In the genomic region with DNA sequence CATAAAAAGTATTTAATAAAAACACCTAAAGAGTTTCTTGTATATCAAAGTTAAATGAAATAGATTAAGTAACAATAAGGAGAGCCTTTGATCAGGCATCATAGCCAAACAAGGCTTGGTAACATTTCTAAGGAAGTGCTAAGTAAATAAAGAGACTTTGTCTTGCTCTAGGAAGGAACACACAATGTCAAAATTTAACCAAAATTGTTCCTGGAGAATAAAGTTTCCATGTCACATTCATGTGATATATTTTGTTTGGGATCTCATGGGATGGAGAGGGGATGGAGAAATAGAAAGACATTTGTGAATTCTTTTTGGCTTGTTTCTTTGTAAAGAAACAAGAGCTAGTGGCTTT, we compare ENCODE assay signal across 35 cellular contexts.
DNase-seq lines count a peak whose midpoint lies in the region; ATAC-seq and TF ChIP-seq lines count a peak whose summit lies in the region.
"Had no signal": no experiment of that assay in that cellular context is flagged by ENCODE, and none has a peak within 500 bp of the region (broad histone marks: within the 10 kb centered on the region; RNA-seq: fewer than 3 reads in every experiment).

No MANE protein-coding gene starts in this region.

- H3K79me2 ChIP-seq in smooth muscle cell (ENCODE audit: low read depth), result no peaks in the 10 kb centered on the region

- H3K9me3 ChIP-seq in smooth muscle cell (replicated peaks; ENCODE audit: low read depth) (no peaks in the 10 kb centered on the region), left ventricle myocardium inferior (replicated peaks) (no peaks in the 10 kb centered on the region)
- H3K9me3 ChIP-seq: A549, BE2C, BLaER1, Caco-2 had no signal

- no peak for ATAC-seq in HG02588 (IDR thresholded peaks at IDR 0.05; ENCODE audit: unreplicated experiment)
- ATAC-seq: A549; CD8-positive, alpha-beta T cell had no signal

- H3K4me1 ChIP-seq in smooth muscle cell (ENCODE audit: low read depth) (no peaks in the 10 kb centered on the region), left ventricle myocardium inferior (no peaks in the 10 kb centered on the region)
- H3K4me1 ChIP-seq: A549, BE2C, Caco-2 had no signal

- H3K9ac ChIP-seq in smooth muscle cell (ENCODE audit: low read depth), result peak overlapping the region; percentile 48
- H3K9ac ChIP-seq: BLaER1; BLaER1 treated with 17β-estradiol and CSF1 and Interleukin-3, amounts not matched to agents 10 nM and 100 nM had no signal

- no peaks in the 10 kb centered on the region for H4K20me1 ChIP-seq in smooth muscle cell (ENCODE audit: low read depth)
- H4K20me1 ChIP-seq: BLaER1; BLaER1 treated with 17β-estradiol and CSF1 and Interleukin-3, amounts not matched to agents 10 nM and 100 nM had no signal

- no peaks in the 10 kb centered on the region for H3K36me3 ChIP-seq in smooth muscle cell (ENCODE audit: low read depth)
- H3K36me3 ChIP-seq in left ventricle myocardium inferior, result no peaks in the 10 kb centered on the region
- H3K36me3 ChIP-seq: BE2C; BLaER1; BLaER1 treated with 17β-estradiol and CSF1 and Interleukin-3, amounts not matched to agents 10 nM and 100 nM had no signal

- no peaks in the 10 kb centered on the region for H3F3A ChIP-seq in smooth muscle cell (ENCODE audit: low read depth)

- H3K9me3 Mint-ChIP-seq in nephron, result no peaks in the 10 kb centered on the region
- H3K9me3 Mint-ChIP-seq: CD4-positive, alpha-beta memory T cell; CD4-positive, alpha-beta T cell; CD8-positive, alpha-beta memory T cell; CD8-positive, alpha-beta T cell had no signal

- intact Hi-C loops in left ventricle myocardium inferior (cut with micrococcal nuclease), result no loop called here

- no peaks in the 10 kb centered on the region for H3K27me3 ChIP-seq in smooth muscle cell (ENCODE audit: low read depth)
- no peaks in the 10 kb centered on the region for H3K27me3 ChIP-seq in left ventricle myocardium inferior (ENCODE audit: low read depth)
- H3K27me3 ChIP-seq: BE2C; BLaER1; BLaER1 treated with 17β-estradiol and CSF1 and Interleukin-3, amounts not matched to agents 10 nM and 100 nM had no signal

- no peaks in the 10 kb centered on the region for H3K36me3 Mint-ChIP-seq in nephron (ENCODE audit: low read depth)
- H3K36me3 Mint-ChIP-seq: CD4-positive, alpha-beta memory T cell; CD4-positive, CD25-positive, alpha-beta regulatory T cell; CD8-positive, alpha-beta memory T cell; CD8-positive, alpha-beta T cell had no signal

- no peak overlapping the region for H2AFZ ChIP-seq in smooth muscle cell (ENCODE audit: low read depth)

- H3K4me2 ChIP-seq in smooth muscle cell, result peak overlapping the region; percentile 25
- H3K4me2 ChIP-seq: A549; BLaER1; BLaER1 treated with 17β-estradiol and CSF1 and Interleukin-3, amounts not matched to agents 10 nM and 100 nM had no signal

- peaks cover 24% of the 10 kb centered on the region for H3K4me1 Mint-ChIP-seq in nephron
- H3K4me1 Mint-ChIP-seq: B cell; CD4-positive, alpha-beta memory T cell; CD4-positive, CD25-positive, alpha-beta regulatory T cell; CD8-positive, alpha-beta memory T cell had no signal

- TF ChIP-seq CTCF in nephron (IDR thresholded peaks at IDR 0.05; ENCODE audit: unreplicated experiment in 3 of 3), result no peak
- no peak for TF ChIP-seq CTCF in smooth muscle cell (IDR thresholded peaks at IDR 0.05; ENCODE audit: borderline replicate concordance, insufficient read depth, poor library complexity, severe bottlenecking)
- TF ChIP-seq CTCF in left ventricle myocardium inferior (IDR thresholded peaks at IDR 0.05; ENCODE audit: borderline replicate concordance), result no peak
- no peak for TF ChIP-seq CTCF in coronary artery (IDR thresholded peaks at IDR 0.05)

- H3K27ac Mint-ChIP-seq in nephron, result peak overlapping the region; percentile 21 to 38 (median 35)
- H3K27ac Mint-ChIP-seq: B cell; CD4-positive, alpha-beta memory T cell; CD4-positive, alpha-beta T cell; CD4-positive, CD25-positive, alpha-beta regulatory T cell; CD8-positive, alpha-beta memory T cell; CD8-positive, alpha-beta T cell had no signal

- H3K4me3 Mint-ChIP-seq in nephron, result no peak overlapping the region
- H3K4me3 Mint-ChIP-seq: B cell; CD14-positive monocyte; CD4-positive, alpha-beta memory T cell; CD4-positive, alpha-beta T cell; CD4-positive, CD25-positive, alpha-beta regulatory T cell; CD8-positive, alpha-beta memory T cell; CD8-positive, alpha-beta T cell had no signal

- H3K4me3 ChIP-seq in smooth muscle cell (no peak overlapping the region), left ventricle myocardium inferior (no peak overlapping the region), coronary artery (no peak overlapping the region)
- H3K4me3 ChIP-seq: A549; BLaER1; BLaER1 treated with 17β-estradiol and CSF1 and Interleukin-3, amounts not matched to agents 10 nM and 100 nM had no signal

- peaks cover 7% of the 10 kb centered on the region for H3K27me3 Mint-ChIP-seq in nephron (ENCODE audit: low read depth)
- H3K27me3 Mint-ChIP-seq: B cell; CD4-positive, alpha-beta T cell had no signal

- H3K27ac ChIP-seq in smooth muscle cell (ENCODE audit: low read depth) (peak overlapping the region; percentile 27), left ventricle myocardium inferior (replicated peaks) (no peak overlapping the region), coronary artery (no peak overlapping the region)
- H3K27ac ChIP-seq: 22Rv1; A549; BLaER1; BLaER1 treated with 17β-estradiol and CSF1 and Interleukin-3, amounts not matched to agents 10 nM and 100 nM; C4-2B had no signal

- peak; percentile 50 for DNase-seq in COLO829 (ENCODE audit: low spot score)
- DNase-seq in foreskin melanocyte, result peak; percentile 63
- no peak for DNase-seq in smooth muscle cell (lab: John Stamatoyannopoulos, UW; ENCODE audit: unreplicated experiment)
- DNase-seq in effector CD4-positive, alpha-beta T cell, result no peak
- no peak for DNase-seq in left ventricle myocardium inferior
- no peak for DNase-seq in coronary artery (ENCODE audit: low spot score)
- DNase-seq: 8988T; ACHN; AML-193; BE2C; C1 segment of cervical spinal cord; Caco-2; Calu3; CD4-positive, alpha-beta memory T cell; CD4-positive, alpha-beta T cell; CD4-positive, CD25-positive, alpha-beta regulatory T cell; CD8-positive, alpha-beta memory T cell; CD8-positive, alpha-beta T cell; COR-L47; DMS 273 treated with DMSO at 0.1 percent for 48 hours; DMS153; DMS53; DMS79; DMS79 treated with DMSO at 0.1 percent for 48 hours; DND-41; EL had no signal

Comparison
In these comparisons a context has a peak if more than half of its experiments do, and no peak if none do; other contexts are left out.
1. DNase-seq: peak in COLO829 (single experiment) and foreskin melanocyte (single experiment); none in smooth muscle cell (single experiment), effector CD4-positive, alpha-beta T cell (single experiment), left ventricle myocardium inferior (single experiment) and coronary artery (single experiment).